In genomic region chr3:139588450-139588849, GRCh38 we compare ENCODE assay signal across 14 cellular contexts. TPM values are rescaled to one million over a fixed set of nuclear protein-coding genes. Genes with fewer than 3 reads are reported as not detected.
DNase-seq lines count a peak whose midpoint lies in the region; TF ChIP-seq lines count a peak whose summit lies in the region.
"Had no signal": no experiment of that assay in that cellular context is flagged by ENCODE, and none has a peak within 500 bp of the region (broad histone marks: within the 10 kb centered on the region; RNA-seq: fewer than 3 reads in every experiment).

No MANE protein-coding gene starts in this region.

- no peaks in the 10 kb centered on the region for H3K27me3 Mint-ChIP-seq in Caco-2 (ENCODE audit: insufficient read depth, unreplicated experiment)

- no peaks in the 10 kb centered on the region for H3K9me3 Mint-ChIP-seq in Caco-2 (ENCODE audit: unreplicated experiment)

- no peak overlapping the region for H3K27ac ChIP-seq in left ventricle myocardium inferior (replicated peaks)
- no peak overlapping the region for H3K27ac ChIP-seq in effector memory CD4-positive, alpha-beta T cell (ENCODE audit: insufficient read depth, low read length, poor library complexity, severe bottlenecking)
- H3K27ac ChIP-seq: neutrophil, uterus had no signal

- no peaks in the 10 kb centered on the region; the same call in 1 of the 2 replicates for H3K4me1 ChIP-seq in Caco-2
- H3K4me1 ChIP-seq in left ventricle myocardium inferior, result no peaks in the 10 kb centered on the region
- no peaks in the 10 kb centered on the region for H3K4me1 ChIP-seq in effector memory CD4-positive, alpha-beta T cell (ENCODE audit: control insufficient read depth, insufficient read depth, low read length, poor library complexity, severe bottlenecking)
- H3K4me1 ChIP-seq: uterus had no signal

- H3K27ac Mint-ChIP-seq in Caco-2 (ENCODE audit: unreplicated experiment), result no peak overlapping the region
- H3K27ac Mint-ChIP-seq: HFFc6 had no signal

- BruUV-seq in Caco-2 (replicated peaks; lab: Mats Ljungman, UMichigan), result no TSS peak

- no peaks in the 10 kb centered on the region for H3K27me3 ChIP-seq in Caco-2 (replicated peaks; ENCODE audit: control insufficient read depth, insufficient read depth, low read length)
- no peaks in the 10 kb centered on the region for H3K27me3 ChIP-seq in left ventricle myocardium inferior (ENCODE audit: low read depth)
- no peaks in the 10 kb centered on the region for H3K27me3 ChIP-seq in effector memory CD4-positive, alpha-beta T cell (replicated peaks; ENCODE audit: control insufficient read depth, insufficient read depth, low read length, poor library complexity, severe bottlenecking)
- H3K27me3 ChIP-seq: neutrophil, uterus had no signal

- no peak overlapping the region for H3K4me3 Mint-ChIP-seq in Caco-2 (ENCODE audit: unreplicated experiment)
- H3K4me3 Mint-ChIP-seq: HFFc6 had no signal

- H3K4me3 ChIP-seq in Caco-2 (ENCODE audit: low read depth, low read length) (no peak overlapping the region), left ventricle myocardium inferior (no peak overlapping the region)
- no peak overlapping the region for H3K4me3 ChIP-seq in effector memory CD4-positive, alpha-beta T cell (ENCODE audit: insufficient read depth, low read depth, low read length, poor library complexity, severe bottlenecking)
- H3K4me3 ChIP-seq: uterus had no signal

- H3K4me1 Mint-ChIP-seq in Caco-2 (ENCODE audit: low read depth, unreplicated experiment), result peaks cover 12% of the 10 kb centered on the region

- TF ChIP-seq CTCF in Caco-2 (IDR thresholded peaks at IDR 0.05; ENCODE audit: insufficient read depth in 1 of 2, low read depth in 1 of 2, low read length in 1 of 2, severe bottlenecking in 1 of 2, unreplicated experiment in 1 of 2) (peak; percentile 36 to 58), left ventricle myocardium inferior (IDR thresholded peaks at IDR 0.05; ENCODE audit: borderline replicate concordance) (peak; percentile 50)

- POLR2A ChIA-PET in Caco-2 (lab: Charles Lee), result no interaction called here

- intact Hi-C loops in Caco-2 (cut with micrococcal nuclease; ENCODE audit: unreplicated experiment), result loop anchor here (1.0 to 2.0 kb wide), 4 partner anchors 41 to 346 kb away; partner anchors contain the start of gene NMNAT3
- intact Hi-C loops in left ventricle myocardium inferior (cut with micrococcal nuclease), result no loop called here

- DNase-seq in Caco-2, result peak; percentile 63 to 71
- DNase-seq in Kasumi-1 (lab: John Stamatoyannopoulos, UW), result peak; percentile 38 to 47
- peak; percentile 41 for DNase-seq in NOMO-1 treated with DMSO at 0.1 percent for 48 hours (lab: John Stamatoyannopoulos, UW; ENCODE audit: unreplicated experiment)
- peak; percentile 25 for DNase-seq in left ventricle myocardium inferior
- no peak for DNase-seq in mesenteric fat pad (ENCODE audit: low spot score)
- DNase-seq in effector memory CD4-positive, alpha-beta T cell, result no peak
- DNase-seq in MV-4-11 (lab: John Stamatoyannopoulos, UW), result no peak
- no peak for DNase-seq in LoVo (ENCODE audit: low spot score)
- DNase-seq: caudate nucleus, head of caudate nucleus, HFFc6, SW 1271, uterus had no signal

- H3K36me3 Mint-ChIP-seq in Caco-2 (ENCODE audit: insufficient read depth, unreplicated experiment), result peaks cover 14% of the 10 kb centered on the region

- H3K36me3 ChIP-seq in Caco-2 (ENCODE audit: control insufficient read depth, insufficient read depth, low read length), result no peaks in the 10 kb centered on the region
- no peaks in the 10 kb centered on the region for H3K36me3 ChIP-seq in left ventricle myocardium inferior
- no peaks in the 10 kb centered on the region for H3K36me3 ChIP-seq in effector memory CD4-positive, alpha-beta T cell (ENCODE audit: control insufficient read depth, insufficient read depth, low read length)
- H3K36me3 ChIP-seq: neutrophil, uterus had no signal

- CTCF ChIA-PET in Caco-2 (lab: Charles Lee), result interaction anchor here (1.1 kb wide), 1 partner anchor 9 kb away, joined by 4 read pairs; no protein-coding TSS in a partner anchor

- H3K9me3 ChIP-seq in Caco-2, result no peaks in the 10 kb centered on the region
- H3K9me3 ChIP-seq in left ventricle myocardium inferior (replicated peaks), result no peaks in the 10 kb centered on the region
- H3K9me3 ChIP-seq in effector memory CD4-positive, alpha-beta T cell (ENCODE audit: control insufficient read depth, low read length), result no peaks in the 10 kb centered on the region
- H3K9me3 ChIP-seq: neutrophil, uterus had no signal

RNA-seq across cellular contexts. Expression of gene RBP1, which starts 48.9 kb away (rescaled TPM):
- 6.1 and 6.4 TPM in 2 replicates for total RNA-seq in Caco-2 (2022)
- total RNA-seq in left ventricle myocardium inferior, result 25.5 TPM
- 11.9 TPM for total RNA-seq in mesenteric fat pad
- total RNA-seq: HFFc6 had no signal

Comparison
In these comparisons a context has a peak if more than half of its experiments do, and no peak if none do; other contexts are left out.
1. DNase-seq: peak in Caco-2 (2 of 2), Kasumi-1 (2 of 2), NOMO-1 treated with DMSO at 0.1 percent for 48 hours (single experiment) and left ventricle myocardium inferior (single experiment); none in mesenteric fat pad (single experiment), effector memory CD4-positive, alpha-beta T cell (0 of 3), MV-4-11 (single experiment) and LoVo (single experiment).